In the genomic region with DNA sequence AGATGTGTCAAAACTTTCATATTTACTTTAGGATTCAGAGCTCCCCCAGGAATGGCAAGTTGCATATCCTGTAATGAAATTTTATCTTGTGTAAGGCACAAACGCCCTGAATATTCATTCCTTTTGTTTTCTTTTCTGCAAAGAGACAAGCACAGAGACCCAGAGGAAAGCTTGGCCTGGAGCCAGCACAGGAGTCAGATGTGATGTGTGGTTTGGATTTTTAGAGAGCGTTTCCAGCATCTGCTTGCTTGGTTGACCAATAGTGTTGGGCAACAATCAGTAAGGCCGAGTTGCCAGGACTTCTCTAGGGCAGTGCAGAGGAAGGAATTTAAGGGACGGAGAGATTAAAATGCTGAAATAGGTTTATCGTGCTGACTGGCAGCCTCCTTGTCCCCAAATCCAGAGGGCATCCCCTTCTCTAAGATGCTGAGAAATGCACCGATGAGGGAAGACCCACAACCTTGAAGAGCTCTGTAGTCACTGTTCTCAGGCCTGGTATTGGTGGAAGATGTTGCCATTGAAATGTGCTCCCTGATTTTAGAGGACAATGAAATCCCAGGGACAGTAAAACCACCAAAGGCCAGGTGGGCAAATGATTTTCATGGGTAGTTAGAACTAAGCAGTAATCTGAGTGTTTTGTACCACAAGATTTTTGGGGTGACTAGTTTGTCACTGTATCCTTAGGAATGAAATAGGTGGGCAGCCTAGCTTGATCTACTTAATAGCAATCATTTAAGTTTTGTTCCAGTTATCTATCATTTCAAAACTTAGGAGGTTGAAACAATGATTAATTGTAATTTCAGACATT, we compare ENCODE assay signal across 9 cellular contexts. TPM values are rescaled to one million over a fixed set of nuclear protein-coding genes. Genes with fewer than 3 reads are reported as not detected.
DNase-seq lines count a peak whose midpoint lies in the region; ATAC-seq, FAIRE-seq and TF ChIP-seq lines count a peak whose summit lies in the region.
"Had no signal": no experiment of that assay in that cellular context is flagged by ENCODE, and none has a peak within 500 bp of the region (broad histone marks: within the 10 kb centered on the region; RNA-seq: fewer than 3 reads in every experiment).

No MANE protein-coding gene starts in this region.

- no peak overlapping the region for H3K4me2 ChIP-seq in astrocyte (ENCODE audit: low read length)

- no peak overlapping the region for H2AFZ ChIP-seq in astrocyte (ENCODE audit: low read depth, low read length)

- H3K4me3 Mint-ChIP-seq in astrocyte (ENCODE audit: unreplicated experiment): no peak overlapping the region

- H3K79me2 ChIP-seq in astrocyte (ENCODE audit: insufficient read depth, low read length): no peaks in the 10 kb centered on the region

- H3K27me3 Mint-ChIP-seq in astrocyte (ENCODE audit: low read depth, unreplicated experiment): no peaks in the 10 kb centered on the region

- H3K27me3 ChIP-seq in astrocyte (ENCODE audit: insufficient read depth, low read length) (no peaks in the 10 kb centered on the region), liver (ENCODE audit: control insufficient read depth in 4 of 4, insufficient read depth in 4 of 4, low read length in 3 of 4) (no peaks in the 10 kb centered on the region)

- H3K36me3 ChIP-seq in astrocyte (ENCODE audit: insufficient read depth, low read length): no peaks in the 10 kb centered on the region
- no peaks in the 10 kb centered on the region for H3K36me3 ChIP-seq in liver (ENCODE audit: control insufficient read depth in 4 of 4, insufficient read depth in 3 of 4, low read depth in 1 of 4, low read length in 3 of 4)

- no peaks in the 10 kb centered on the region for H3K36me3 Mint-ChIP-seq in astrocyte (ENCODE audit: low read depth, unreplicated experiment)

- no peak overlapping the region for H3K27ac Mint-ChIP-seq in astrocyte (ENCODE audit: unreplicated experiment)

- DNase-seq in AG09309 (ENCODE audit: low read depth) (peak; percentile 52), Kasumi-1 (lab: John Stamatoyannopoulos, UW) (peak; percentile 9 to 28), astrocyte (ENCODE audit: low read depth) (peak; percentile 24), GDM1 (lab: John Stamatoyannopoulos, UW) (no peak), amniotic stem cell (lab: John Stamatoyannopoulos, UW) (no peak)

- H3K4me1 ChIP-seq in astrocyte (ENCODE audit: insufficient read depth, low read length) (no peaks in the 10 kb centered on the region), liver (ENCODE audit: control insufficient read depth in 4 of 4, insufficient read depth in 4 of 4, low read length in 3 of 4) (peaks cover 0 to 9% (median 1%) of the 10 kb centered on the region in 4 donors)

- no peaks in the 10 kb centered on the region for H4K20me1 ChIP-seq in astrocyte (ENCODE audit: insufficient read depth, low read length)

- no peak for ATAC-seq in HG02610 (IDR thresholded peaks at IDR 0.05; ENCODE audit: unreplicated experiment)
- no peak for ATAC-seq in HG02884 (IDR thresholded peaks at IDR 0.05; ENCODE audit: unreplicated experiment)

- no peak overlapping the region for H3K4me3 ChIP-seq in AG09309 (ENCODE audit: control insufficient read depth, low read depth, low read length)
- H3K4me3 ChIP-seq in astrocyte (ENCODE audit: insufficient read depth, low read depth, low read length): no peak overlapping the region
- H3K4me3 ChIP-seq in liver (ENCODE audit: low read depth in 1 of 3, low read length in 3 of 3): no peak overlapping the region

- peak; percentile 59 to 75 for TF ChIP-seq RAD21 in liver (IDR thresholded peaks at IDR 0.05)

- no peaks in the 10 kb centered on the region for H3K9me3 Mint-ChIP-seq in astrocyte (ENCODE audit: unreplicated experiment)

- TF ChIP-seq CTCF in AG09309 (IDR thresholded peaks at IDR 0.05; ENCODE audit: control insufficient read depth, insufficient read depth, low read depth, low read length, missing control alignments) (no peak), astrocyte (IDR thresholded peaks at IDR 0.05; ENCODE audit: insufficient read depth, low read depth, low read length) (no peak), liver (IDR thresholded peaks at IDR 0.05; ENCODE audit: low read depth, low read length, missing input control) (no peak)

- H3K9ac ChIP-seq in astrocyte (ENCODE audit: low read length) (no peak overlapping the region), liver (ENCODE audit: low read depth in 1 of 2, low read length in 2 of 2) (no peak overlapping the region)

- H3K27ac ChIP-seq in astrocyte (ENCODE audit: low read depth, low read length) (no peak overlapping the region), liver (ENCODE audit: low read depth in 1 of 2, low read length in 2 of 2) (peak overlapping the region; percentile 35 to 57)

- peak; percentile 52 for FAIRE-seq in astrocyte (lab: Jason Lieb, UNC)
- FAIRE-seq: G401.6 had no signal

- 25% methylated on average over 6 of the region's 6 CpGs for WGBS in liver

- no peaks in the 10 kb centered on the region for H3K9me3 ChIP-seq in astrocyte (ENCODE audit: insufficient read depth, low read depth, low read length)
- H3K9me3 ChIP-seq in liver (ENCODE audit: control insufficient read depth in 4 of 4, low read length in 3 of 4): no peaks in the 10 kb centered on the region

- no peaks in the 10 kb centered on the region for H3K4me1 Mint-ChIP-seq in astrocyte (ENCODE audit: low read depth, unreplicated experiment)

TF ChIP-seq in liver, 16 proteins besides CTCF, POLR2A, EP300 and RAD21:
- TF ChIP-seq HNF4G (IDR thresholded peaks at IDR 0.05) (peak; percentile 12), RXRA (IDR thresholded peaks at IDR 0.05) (peak; percentile 43 to 82), NR2F2 (IDR thresholded peaks at IDR 0.05) (no peak), SP1 (IDR thresholded peaks at IDR 0.05) (peak; percentile 62), FOXA2 (IDR thresholded peaks at IDR 0.05) (no peak), FOXA1 (IDR thresholded peaks at IDR 0.05) (no peak), EGR1 (IDR thresholded peaks at IDR 0.05; ENCODE audit: low read depth in 2 of 2) (peak in 1 of 2 donors; percentile 78), GABPA (IDR thresholded peaks at IDR 0.05 in 1 of 2, conservative IDR thresholded peaks at IDR 0.05 in 1 of 2) (peak in 1 of 2 donors; percentile 27), JUND (IDR thresholded peaks at IDR 0.05) (peak; percentile 23 to 74), YY1 (IDR thresholded peaks at IDR 0.05) (peak; percentile 75), HNF4A (conservative IDR thresholded peaks at IDR 0.05) (peak; percentile 47 to 75), TAF1 (conservative IDR thresholded peaks at IDR 0.05) (no peak)
- TF ChIP-seq, protein P1, sequence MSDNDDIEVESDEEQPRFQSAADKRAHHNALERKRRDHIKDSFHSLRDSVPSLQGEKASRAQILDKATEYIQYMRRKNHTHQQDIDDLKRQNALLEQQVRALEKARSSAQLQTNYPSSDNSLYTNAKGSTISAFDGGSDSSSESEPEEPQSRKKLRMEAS (IDR thresholded peaks at IDR 0.05): peak; percentile 81
- TF ChIP-seq, protein P2, sequence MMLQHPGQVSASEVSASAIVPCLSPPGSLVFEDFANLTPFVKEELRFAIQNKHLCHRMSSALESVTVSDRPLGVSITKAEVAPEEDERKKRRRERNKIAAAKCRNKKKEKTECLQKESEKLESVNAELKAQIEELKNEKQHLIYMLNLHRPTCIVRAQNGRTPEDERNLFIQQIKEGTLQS (IDR thresholded peaks at IDR 0.05): peak; percentile 10
- TF ChIP-seq, protein P3, sequence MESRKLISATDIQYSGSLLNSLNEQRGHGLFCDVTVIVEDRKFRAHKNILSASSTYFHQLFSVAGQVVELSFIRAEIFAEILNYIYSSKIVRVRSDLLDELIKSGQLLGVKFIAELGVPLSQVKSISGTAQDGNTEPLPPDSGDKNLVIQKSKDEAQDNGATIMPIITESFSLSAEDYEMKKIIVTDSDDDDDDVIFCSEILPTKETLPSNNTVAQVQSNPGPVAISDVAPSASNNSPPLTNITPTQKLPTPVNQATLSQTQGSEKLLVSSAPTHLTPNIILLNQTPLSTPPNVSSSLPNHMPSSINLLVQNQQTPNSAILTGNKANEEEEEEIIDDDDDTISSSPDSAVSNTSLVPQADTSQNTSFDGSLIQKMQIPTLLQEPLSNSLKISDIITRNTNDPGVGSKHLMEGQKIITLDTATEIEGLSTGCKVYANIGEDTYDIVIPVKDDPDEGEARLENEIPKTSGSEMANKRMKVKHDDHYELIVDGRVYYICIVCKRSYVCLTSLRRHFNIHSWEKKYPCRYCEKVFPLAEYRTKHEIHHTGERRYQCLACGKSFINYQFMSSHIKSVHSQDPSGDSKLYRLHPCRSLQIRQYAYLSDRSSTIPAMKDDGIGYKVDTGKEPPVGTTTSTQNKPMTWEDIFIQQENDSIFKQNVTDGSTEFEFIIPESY (IDR thresholded peaks at IDR 0.05): peak; percentile 88
- TF ChIP-seq, protein P4, sequence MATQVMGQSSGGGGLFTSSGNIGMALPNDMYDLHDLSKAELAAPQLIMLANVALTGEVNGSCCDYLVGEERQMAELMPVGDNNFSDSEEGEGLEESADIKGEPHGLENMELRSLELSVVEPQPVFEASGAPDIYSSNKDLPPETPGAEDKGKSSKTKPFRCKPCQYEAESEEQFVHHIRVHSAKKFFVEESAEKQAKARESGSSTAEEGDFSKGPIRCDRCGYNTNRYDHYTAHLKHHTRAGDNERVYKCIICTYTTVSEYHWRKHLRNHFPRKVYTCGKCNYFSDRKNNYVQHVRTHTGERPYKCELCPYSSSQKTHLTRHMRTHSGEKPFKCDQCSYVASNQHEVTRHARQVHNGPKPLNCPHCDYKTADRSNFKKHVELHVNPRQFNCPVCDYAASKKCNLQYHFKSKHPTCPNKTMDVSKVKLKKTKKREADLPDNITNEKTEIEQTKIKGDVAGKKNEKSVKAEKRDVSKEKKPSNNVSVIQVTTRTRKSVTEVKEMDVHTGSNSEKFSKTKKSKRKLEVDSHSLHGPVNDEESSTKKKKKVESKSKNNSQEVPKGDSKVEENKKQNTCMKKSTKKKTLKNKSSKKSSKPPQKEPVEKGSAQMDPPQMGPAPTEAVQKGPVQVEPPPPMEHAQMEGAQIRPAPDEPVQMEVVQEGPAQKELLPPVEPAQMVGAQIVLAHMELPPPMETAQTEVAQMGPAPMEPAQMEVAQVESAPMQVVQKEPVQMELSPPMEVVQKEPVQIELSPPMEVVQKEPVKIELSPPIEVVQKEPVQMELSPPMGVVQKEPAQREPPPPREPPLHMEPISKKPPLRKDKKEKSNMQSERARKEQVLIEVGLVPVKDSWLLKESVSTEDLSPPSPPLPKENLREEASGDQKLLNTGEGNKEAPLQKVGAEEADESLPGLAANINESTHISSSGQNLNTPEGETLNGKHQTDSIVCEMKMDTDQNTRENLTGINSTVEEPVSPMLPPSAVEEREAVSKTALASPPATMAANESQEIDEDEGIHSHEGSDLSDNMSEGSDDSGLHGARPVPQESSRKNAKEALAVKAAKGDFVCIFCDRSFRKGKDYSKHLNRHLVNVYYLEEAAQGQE (IDR thresholded peaks at IDR 0.05): peak; percentile 40
TF ChIP-seq in liver: peak in this region for 12.

RNA-seq across cellular contexts. Expression of a gene that starts 37.9 kb away (rescaled TPM):
- total RNA-seq in astrocyte (3.5 and 6.1 TPM in 2 replicates), liver (10 to 100 TPM; 11.3 to 12.0 TPM)
- 10 to 100 TPM in 1 of 2 donors, 1 to 10 TPM in 1; 6.4 to 11.8 TPM for polyA plus RNA-seq in liver

Comparison
In these comparisons a context has a peak if more than half of its experiments do, and no peak if none do; other contexts are left out.
1. DNase-seq: peak in AG09309 (single experiment), Kasumi-1 (2 of 2) and astrocyte (single experiment); none in GDM1 (single experiment) and amniotic stem cell (single experiment).